25 cellular contexts compared by ENCODE assay signal in the genomic region with DNA sequence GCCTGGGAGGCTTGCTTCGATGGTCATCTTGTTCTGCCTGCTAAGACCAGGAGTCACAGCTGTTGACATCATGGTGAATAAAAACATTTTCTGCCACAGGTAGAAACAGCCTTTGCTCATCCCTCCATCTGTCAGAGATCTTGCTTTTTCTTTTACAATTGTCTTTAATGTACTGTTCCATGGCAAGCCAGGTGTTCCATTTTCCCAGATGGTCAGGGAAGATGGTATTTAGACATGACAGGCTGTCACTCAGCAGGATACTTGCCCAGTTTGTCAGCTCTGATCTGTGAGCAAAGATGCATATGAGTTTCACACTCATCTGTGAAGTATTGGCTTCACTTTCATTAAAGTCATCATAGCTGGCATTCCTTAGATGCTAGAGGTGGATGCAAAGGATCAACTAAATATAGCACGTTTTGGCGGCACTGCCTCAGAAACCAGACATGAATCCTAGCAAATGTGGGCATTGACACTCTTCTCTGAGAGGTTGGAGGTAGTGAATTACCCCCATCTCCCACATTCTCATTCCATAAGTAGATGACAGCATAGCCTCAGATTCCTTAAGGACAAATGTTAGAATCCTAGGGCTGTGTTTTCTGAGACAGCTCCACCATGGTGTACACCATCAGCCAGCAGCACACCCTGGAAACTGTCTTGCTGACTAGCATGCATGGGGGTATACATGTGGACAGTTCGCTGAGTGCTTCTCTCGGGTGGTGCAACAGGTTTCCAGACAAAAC. TPM values are rescaled to one million over a fixed set of nuclear protein-coding genes. Genes with fewer than 3 reads are reported as not detected.
"Had no signal": no experiment of that assay in that cellular context is flagged by ENCODE, and none has a peak within 500 bp of the region (broad histone marks: within the 10 kb centered on the region; RNA-seq: fewer than 3 reads in every experiment).

No MANE protein-coding gene starts in this region.

- H3K9me3 ChIP-seq: esophagus squamous epithelium, ovary, right atrium auricular region, thyroid gland, upper lobe of left lung, vagina had no signal

- H3K4me3 Mint-ChIP-seq: dendritic cell treated with granulocyte-macrophage colony-stimulating factor and Interleukin-4, amounts not matched to agents 40 ng/mL and 50 ng/mL, for 4 days; effector memory CD8-positive, alpha-beta T cell; natural killer cell treated with Interleukin-12 subunit alpha and Interleukin-12 subunit beta and Interleukin-15 and Interleukin-18, amount 100 ng/mL, for 72 hours; neural progenitor cell had no signal

- FAIRE-seq: colon had no signal

- ATAC-seq: effector memory CD8-positive, alpha-beta T cell; natural killer cell treated with Interleukin-12 subunit alpha and Interleukin-12 subunit beta and Interleukin-15 and Interleukin-18, amount 100 ng/mL, for 72 hours had no signal

- H3K9ac ChIP-seq: neural progenitor cell had no signal

- H3K27ac ChIP-seq: esophagus squamous epithelium, hepatocyte, neural progenitor cell, ovary, right atrium auricular region, thyroid gland, upper lobe of left lung, vagina had no signal

- H3K36me3 ChIP-seq: esophagus squamous epithelium, neural progenitor cell, ovary, right atrium auricular region, thyroid gland, upper lobe of left lung, vagina had no signal

- H3K36me3 Mint-ChIP-seq: natural killer cell treated with Interleukin-12 subunit alpha and Interleukin-12 subunit beta and Interleukin-15 and Interleukin-18, amount 100 ng/mL, for 72 hours had no signal

- H3K9me3 Mint-ChIP-seq: dendritic cell treated with granulocyte-macrophage colony-stimulating factor and Interleukin-4, amounts not matched to agents 40 ng/mL and 50 ng/mL, for 4 days; effector memory CD8-positive, alpha-beta T cell; natural killer cell treated with Interleukin-12 subunit alpha and Interleukin-12 subunit beta and Interleukin-15 and Interleukin-18, amount 100 ng/mL, for 72 hours had no signal

- H3K4me1 Mint-ChIP-seq: neural progenitor cell had no signal

- DNase-seq: effector memory CD8-positive, alpha-beta T cell; esophagus squamous epithelium; foreskin fibroblast; head of caudate nucleus; nucleus accumbens; ovary; stimulated activated CD4-positive, alpha-beta T cell treated with anti-CD3 and anti-CD28 coated beads, Interleukin-2, amount 100 ng/mL, for 48 hours; stimulated activated naive CD4-positive, alpha-beta T cell treated with Interleukin-2 at 50 U/mL for 16 hours; thyroid gland; upper lobe of left lung had no signal

- H3K4me3 ChIP-seq: esophagus squamous epithelium, hepatocyte, neural progenitor cell, ovary, right atrium auricular region, smooth muscle cell, thyroid gland, upper lobe of left lung, vagina had no signal

- H3K27me3 ChIP-seq: ovary, thyroid gland had no signal

- H2AFZ ChIP-seq: hepatocyte, neural progenitor cell had no signal

- H3K27ac Mint-ChIP-seq: dendritic cell treated with granulocyte-macrophage colony-stimulating factor and Interleukin-4, amounts not matched to agents 40 ng/mL and 50 ng/mL, for 4 days; effector memory CD8-positive, alpha-beta T cell; natural killer cell treated with Interleukin-12 subunit alpha and Interleukin-12 subunit beta and Interleukin-15 and Interleukin-18, amount 100 ng/mL, for 72 hours; neural progenitor cell had no signal

- H3K79me2 ChIP-seq: hepatocyte had no signal

- H3K4me2 ChIP-seq: hepatocyte, neural progenitor cell, smooth muscle cell had no signal

RNA-seq across cellular contexts. Expression of a gene that starts 4.2 kb away (rescaled TPM):
- total RNA-seq: epithelial cell of proximal tubule; esophagus squamous epithelium; kidney epithelial cell; lower leg skin; mammary epithelial cell; mucosa of gallbladder; myocyte; natural killer cell treated with Interleukin-12 subunit alpha and Interleukin-12 subunit beta and Interleukin-15 and Interleukin-18, amount 100 ng/mL, for 72 hours; posterior vena cava; right atrium auricular region; smooth muscle cell; thyroid gland; vagina had no signal
- polyA plus RNA-seq: hepatocyte, mammary epithelial cell, ovary, smooth muscle cell had no signal

RNA-seq across cellular contexts. Expression of a gene that starts 46.8 kb away (rescaled TPM):
- total RNA-seq: mammary epithelial cell, myocyte, smooth muscle cell had no signal
- polyA plus RNA-seq: mammary epithelial cell, smooth muscle cell had no signal
